Comparison of ENCODE assay signal across 1 cellular context in the genomic region with DNA sequence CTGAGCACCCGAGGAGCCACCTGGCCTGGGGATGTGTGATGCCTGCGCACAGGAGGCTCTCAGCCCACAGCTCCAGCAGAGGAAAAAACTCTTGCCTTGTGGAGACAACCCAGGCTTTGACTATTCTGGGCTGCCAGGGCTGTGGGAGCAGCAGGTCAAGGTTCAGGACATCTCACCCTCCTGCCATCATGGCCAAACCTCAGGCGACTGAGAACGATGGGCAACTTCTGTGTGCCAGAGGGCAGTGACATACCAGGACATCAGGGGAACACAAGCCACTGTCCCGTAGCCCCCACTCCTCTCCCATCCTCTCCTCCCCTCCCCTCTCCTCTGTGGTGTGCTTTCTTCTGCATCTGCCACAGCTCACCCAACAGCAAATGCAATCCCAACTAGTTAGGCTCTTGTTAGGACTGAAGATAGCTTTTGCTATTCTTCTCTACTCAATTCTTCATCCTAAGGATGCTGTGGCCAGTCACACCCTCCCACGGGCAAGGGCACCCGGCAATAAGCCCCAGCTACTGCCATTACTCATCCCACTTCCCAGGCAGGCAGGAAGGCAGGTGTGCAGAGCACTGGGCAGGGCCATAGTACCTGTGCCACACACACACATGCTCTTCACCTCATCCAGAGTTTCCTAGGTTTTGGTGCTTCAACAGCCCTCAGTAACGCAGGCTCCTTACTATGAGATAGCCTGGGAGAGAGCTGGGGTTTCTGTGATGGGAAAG.
TF ChIP-seq lines count a peak whose summit lies in the region.

No MANE protein-coding gene starts in this region.

TF ChIP-seq in A549, 52 proteins besides CTCF, POLR2A, EP300 and RAD21 (continued from another document):
- TF ChIP-seq MAZ (IDR thresholded peaks at IDR 0.05; ENCODE audit: borderline replicate concordance, low read depth, low read length) (no peak), NFE2L2 (conservative IDR thresholded peaks at IDR 0.05; ENCODE audit: low read length) (no peak), RFX5 (IDR thresholded peaks at IDR 0.05) (no peak), ZSCAN20 (CRISPR knock-in tag; IDR thresholded peaks at IDR 0.05) (no peak)
TF ChIP-seq in A549: peak in this region for 0.
